8 cellular contexts compared by ENCODE assay signal in the genomic region with DNA sequence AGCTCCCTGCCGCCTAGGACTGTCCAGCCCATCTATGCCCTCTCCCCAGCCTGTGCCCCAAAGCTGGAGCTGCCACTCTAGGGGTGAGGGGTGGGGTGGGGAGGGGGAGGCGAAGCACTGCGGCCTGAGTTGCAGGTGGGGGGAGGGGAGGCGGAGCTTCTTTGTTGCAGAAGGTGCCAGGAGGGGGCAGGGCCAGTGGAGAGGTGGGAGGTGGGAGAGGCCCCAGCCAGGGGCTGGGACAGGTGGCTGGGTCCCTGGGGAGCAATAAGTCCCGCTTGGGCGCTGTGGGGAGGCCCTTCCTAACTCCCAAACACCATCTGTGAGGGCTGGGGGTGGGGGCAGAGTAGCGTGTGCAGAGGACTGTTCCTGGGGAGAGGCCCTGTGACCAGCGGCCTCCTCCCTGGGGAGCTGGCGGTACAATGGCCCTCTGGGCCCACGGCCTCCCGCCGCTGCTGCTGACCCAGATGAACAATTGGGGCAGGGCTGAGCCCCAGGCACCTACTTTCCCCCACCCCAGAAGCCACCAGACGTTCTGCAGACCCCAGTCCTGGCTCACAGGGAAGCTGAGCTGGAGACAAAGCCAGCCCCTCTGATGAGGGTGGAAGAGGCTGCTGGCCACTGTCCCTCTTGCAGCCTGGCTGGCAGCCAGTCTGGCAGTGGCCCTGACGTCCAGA. TPM values are rescaled to one million over a fixed set of nuclear protein-coding genes. Genes with fewer than 3 reads are reported as not detected.
A peak's percentile ranks its signal among the peaks of the same experiment; 100 is the strongest.
DNase-seq lines count a peak whose midpoint lies in the region; FAIRE-seq and TF ChIP-seq lines count a peak whose summit lies in the region.

No MANE protein-coding gene starts in this region.

- H3K4me3 ChIP-seq in SK-N-SH (ENCODE audit: low read depth in 2 of 2, low read length in 1 of 2) (peak overlapping the region in 1 of 2 experiments; percentile 51; a peak in 2 of 4 replicates), kidney (ENCODE audit: low read length in 2 of 2) (no peak overlapping the region)

- H3K9me3 ChIP-seq in SK-N-SH (no peaks in the 10 kb centered on the region), kidney (ENCODE audit: control insufficient read depth in 1 of 2, low read length in 2 of 2) (no peaks in the 10 kb centered on the region)

- POLR2A ChIA-PET in GM10248 (lab: Yijun Ruan, JAX), result interaction anchor here (0.6 to 0.8 kb wide), 3 partner anchors 10 to 402 kb away, joined by 3 to 4 read pairs (median 3); a partner anchor contains a TSS
- POLR2A ChIA-PET in SK-N-SH (lab: Yijun Ruan, JAX), result interaction anchor here (0.6 to 4.6 kb wide), 12 partner anchors 9 to 504 kb away, joined by 3 to 44 read pairs (median 4); a partner anchor contains a TSS

- DNase-seq in GM10248 (ENCODE audit: extremely low spot score) (peak; percentile 80), M059J (ENCODE audit: low read depth) (peak; percentile 65), SK-N-SH (peak; percentile 89), kidney (peak; percentile 79), NCI-H1048 (lab: John Stamatoyannopoulos, UW) (no peak), T1000 (lab: John Stamatoyannopoulos, UW) (no peak), HPDE6-E6E7 (ENCODE audit: extremely low spot score) (no peak)
- DNase-seq in activated T-helper 1 cell treated with anti-CD3 and anti-CD28 coated beads, Interleukin-12 subunit alpha, Interleukin-12 subunit beta, Interleukin-2, Interleukin-4 antibody, amounts not matched to agents 30 ng/mL and 10 ng/mL and 1 ng/mL, durations not matched to agents 14 hours and 24 hours and 36 hours (ENCODE audit: low spot score), result no peak

- H3K4me3 Mint-ChIP-seq in activated T-helper 1 cell treated with anti-CD3 and anti-CD28 coated beads, Interleukin-12 subunit alpha, Interleukin-12 subunit beta, Interleukin-2, Interleukin-4 antibody, amounts not matched to agents 30 ng/mL and 10 ng/mL and 1 ng/mL, durations not matched to agents 14 hours and 24 hours and 36 hours, result no peak overlapping the region

- no peaks in the 10 kb centered on the region for H4K20me1 ChIP-seq in SK-N-SH (ENCODE audit: insufficient read depth)

- H3K4me1 ChIP-seq in SK-N-SH (ENCODE audit: control insufficient read depth in 1 of 2, insufficient read depth in 2 of 2, low read depth in 1 of 2, low read length in 1 of 2), result peaks cover 6 to 65% of the 10 kb centered on the region in 2 experiments; a peak in 3 of 4 replicates
- H3K4me1 ChIP-seq in kidney (ENCODE audit: control insufficient read depth in 1 of 2, insufficient read depth in 1 of 2, low read depth in 1 of 2, low read length in 2 of 2), result peaks cover 0 to 24% of the 10 kb centered on the region in 2 donors

- peak in 1 of 2 experiments; percentile 72; a peak in 1 of 4 replicates for TF ChIP-seq EP300 in SK-N-SH (IDR thresholded peaks at IDR 0.05; ENCODE audit: borderline replicate concordance in 1 of 2, low read depth in 1 of 2, low read length in 1 of 2)

- CTCF ChIA-PET in GM10248 (lab: Yijun Ruan, JAX) (interaction anchor here (0.8 to 2.1 kb wide), 10 partner anchors 12 to 129 kb away, joined by 3 to 6 read pairs (median 4); a partner anchor contains a TSS), SK-N-SH (lab: Yijun Ruan, JAX) (interaction anchor here (0.8 to 3.6 kb wide), 11 partner anchors 9 to 46 kb away, joined by 3 to 32 read pairs (median 5); a partner anchor contains a TSS)

- no peaks in the 10 kb centered on the region for H3K36me3 Mint-ChIP-seq in activated T-helper 1 cell treated with anti-CD3 and anti-CD28 coated beads, Interleukin-12 subunit alpha, Interleukin-12 subunit beta, Interleukin-2, Interleukin-4 antibody, amounts not matched to agents 30 ng/mL and 10 ng/mL and 1 ng/mL, durations not matched to agents 14 hours and 24 hours and 36 hours (ENCODE audit: low read depth)

- FAIRE-seq in kidney (lab: Jason Lieb, UNC), result no peak

- no peaks in the 10 kb centered on the region for H3K9me2 ChIP-seq in SK-N-SH

- 33% methylated on average over 7 of the region's 14 CpGs for WGBS in SK-N-SH (ENCODE audit: low lambda C conversion rate)

- H3F3A ChIP-seq in SK-N-SH (replicated peaks; ENCODE audit: insufficient read depth), result peaks cover 13% of the 10 kb centered on the region

- H3K27me3 Mint-ChIP-seq in activated T-helper 1 cell treated with anti-CD3 and anti-CD28 coated beads, Interleukin-12 subunit alpha, Interleukin-12 subunit beta, Interleukin-2, Interleukin-4 antibody, amounts not matched to agents 30 ng/mL and 10 ng/mL and 1 ng/mL, durations not matched to agents 14 hours and 24 hours and 36 hours (ENCODE audit: insufficient read depth), result peaks cover 30% of the 10 kb centered on the region

- H3K36me3 ChIP-seq in SK-N-SH (replicated peaks in 1 of 2; ENCODE audit: control insufficient read depth in 1 of 2, insufficient read depth in 2 of 2, low read length in 1 of 2) (no peaks in the 10 kb centered on the region), kidney (ENCODE audit: control insufficient read depth in 1 of 2, insufficient read depth in 2 of 2, low read length in 2 of 2) (no peaks in the 10 kb centered on the region)

- no peak for TF ChIP-seq CTCF in GM10248 (IDR thresholded peaks at IDR 0.05; ENCODE audit: control extremely low read depth, extremely low read depth, low read depth, missing control alignments)
- TF ChIP-seq CTCF in SK-N-SH (IDR thresholded peaks at IDR 0.05), result no peak
- no peak for TF ChIP-seq CTCF in kidney (IDR thresholded peaks at IDR 0.05; ENCODE audit: borderline replicate concordance, extremely low read depth, insufficient read depth)

- 0 out of 2 replicates have a peak, but pooled peaks cover 2% of the 10 kb centered on the region for H3K79me2 ChIP-seq in SK-N-SH (ENCODE audit: insufficient read depth)

- H3K27me3 ChIP-seq in SK-N-SH (ENCODE audit: insufficient read depth), result no peaks in the 10 kb centered on the region

- no peaks in the 10 kb centered on the region for H3K9me3 Mint-ChIP-seq in activated T-helper 1 cell treated with anti-CD3 and anti-CD28 coated beads, Interleukin-12 subunit alpha, Interleukin-12 subunit beta, Interleukin-2, Interleukin-4 antibody, amounts not matched to agents 30 ng/mL and 10 ng/mL and 1 ng/mL, durations not matched to agents 14 hours and 24 hours and 36 hours

- H3K9ac ChIP-seq in SK-N-SH (no peak overlapping the region), kidney (ENCODE audit: low read length in 2 of 2) (no peak overlapping the region)

- H3K4me1 Mint-ChIP-seq in activated T-helper 1 cell treated with anti-CD3 and anti-CD28 coated beads, Interleukin-12 subunit alpha, Interleukin-12 subunit beta, Interleukin-2, Interleukin-4 antibody, amounts not matched to agents 30 ng/mL and 10 ng/mL and 1 ng/mL, durations not matched to agents 14 hours and 24 hours and 36 hours (ENCODE audit: low read depth), result peaks cover 4% of the 10 kb centered on the region

- intact Hi-C loops in kidney (cut with DNase I), result no loop called here
- intact Hi-C loops in activated T-helper 1 cell treated with anti-CD3 and anti-CD28 coated beads, Interleukin-12 subunit alpha, Interleukin-12 subunit beta, Interleukin-2, Interleukin-4 antibody, amounts not matched to agents 30 ng/mL and 10 ng/mL and 1 ng/mL, durations not matched to agents 14 hours and 24 hours and 36 hours (cut with micrococcal nuclease), result no loop called here

- H3K27ac ChIP-seq in SK-N-SH (ENCODE audit: low read depth in 2 of 2, low read length in 1 of 2) (peak overlapping the region in 1 of 2 experiments; percentile 97; a peak in 2 of 4 replicates), kidney (ENCODE audit: low read depth in 2 of 2, low read length in 2 of 2) (no peak overlapping the region)

- peak overlapping the region; percentile 87 for H3K4me2 ChIP-seq in SK-N-SH

- no peak overlapping the region for H2AFZ ChIP-seq in SK-N-SH (ENCODE audit: low read depth)

- no peak for TF ChIP-seq RAD21 in SK-N-SH (IDR thresholded peaks at IDR 0.05; ENCODE audit: low read length)

- no peak overlapping the region for H3K27ac Mint-ChIP-seq in activated T-helper 1 cell treated with anti-CD3 and anti-CD28 coated beads, Interleukin-12 subunit alpha, Interleukin-12 subunit beta, Interleukin-2, Interleukin-4 antibody, amounts not matched to agents 30 ng/mL and 10 ng/mL and 1 ng/mL, durations not matched to agents 14 hours and 24 hours and 36 hours

RNA-seq across cellular contexts. Expression of a gene that starts 2.2 kb away (rescaled TPM):
- total RNA-seq in M059J (2014; rRNA removed; shearing (Covaris generic)), result 0.44 TPM in 1 of 2 replicates, not detected in the other
- polyA plus RNA-seq in SK-N-SH (2012; rRNA removed), result 0.26 and 0.28 TPM in 2 replicates
- polyA plus RNA-seq in SK-N-SH (2012; cell fraction: cytosol; rRNA removed), result 0.10 and 0.29 TPM in 2 replicates
- 0.56 and 1.4 TPM in 2 replicates for polyA plus RNA-seq in SK-N-SH (2012; cell fraction: nucleus; rRNA removed)
- total RNA-seq in kidney, result 0.28 TPM
- not detected for polyA plus RNA-seq in kidney (ENCODE audit: insufficient read depth, low read depth, low replicate concordance)
- 0.10 TPM in 1 of 2 replicates, not detected in the other for total RNA-seq in activated T-helper 1 cell treated with anti-CD3 and anti-CD28 coated beads, Interleukin-12 subunit alpha, Interleukin-12 subunit beta, Interleukin-2, Interleukin-4 antibody, amounts not matched to agents 30 ng/mL and 10 ng/mL and 1 ng/mL, durations not matched to agents 14 hours and 24 hours and 36 hours

RNA-seq across cellular contexts. Expression of a gene that starts 6.1 kb away (rescaled TPM):
- total RNA-seq in M059J (2014; rRNA removed; shearing (Covaris generic)), result 14.8 and 19.2 TPM in 2 replicates
- polyA plus RNA-seq in SK-N-SH (2012; rRNA removed), result 5.6 and 6.7 TPM in 2 replicates
- polyA plus RNA-seq in SK-N-SH (2012; cell fraction: cytosol; rRNA removed), result 2.7 and 3.9 TPM in 2 replicates
- polyA plus RNA-seq in SK-N-SH (2012; cell fraction: nucleus; rRNA removed), result 18.3 and 20.6 TPM in 2 replicates
- total RNA-seq in kidney, result 25.7 TPM
- polyA plus RNA-seq in kidney (ENCODE audit: insufficient read depth, low read depth, low replicate concordance), result 23.9 TPM
- total RNA-seq in activated T-helper 1 cell treated with anti-CD3 and anti-CD28 coated beads, Interleukin-12 subunit alpha, Interleukin-12 subunit beta, Interleukin-2, Interleukin-4 antibody, amounts not matched to agents 30 ng/mL and 10 ng/mL and 1 ng/mL, durations not matched to agents 14 hours and 24 hours and 36 hours, result 19.6 and 24.6 TPM in 2 replicates

RNA-seq across cellular contexts. Expression of a gene that starts 9.0 kb away (rescaled TPM):
- 22.6 and 22.8 TPM in 2 replicates for total RNA-seq in M059J (2014; rRNA removed; shearing (Covaris generic))
- polyA plus RNA-seq in SK-N-SH (2012; rRNA removed), result 15.6 and 16.5 TPM in 2 replicates
- polyA plus RNA-seq in SK-N-SH (2012; cell fraction: cytosol; rRNA removed), result 4.8 and 8.5 TPM in 2 replicates
- 58.5 and 87.2 TPM in 2 replicates for polyA plus RNA-seq in SK-N-SH (2012; cell fraction: nucleus; rRNA removed)
- 1.4 TPM for total RNA-seq in kidney
- 1.7 TPM for polyA plus RNA-seq in kidney (ENCODE audit: insufficient read depth, low read depth, low replicate concordance)
- 41.0 and 43.9 TPM in 2 replicates for total RNA-seq in activated T-helper 1 cell treated with anti-CD3 and anti-CD28 coated beads, Interleukin-12 subunit alpha, Interleukin-12 subunit beta, Interleukin-2, Interleukin-4 antibody, amounts not matched to agents 30 ng/mL and 10 ng/mL and 1 ng/mL, durations not matched to agents 14 hours and 24 hours and 36 hours

RNA-seq across cellular contexts. Expression of a gene that starts 39.6 kb away (rescaled TPM):
- total RNA-seq in M059J (2014; rRNA removed; shearing (Covaris generic)), result 34.3 and 53.2 TPM in 2 replicates
- polyA plus RNA-seq in SK-N-SH (2012; rRNA removed) (3.8 and 4.6 TPM in 2 replicates), kidney (ENCODE audit: insufficient read depth, low read depth, low replicate concordance) (0.77 TPM)
- polyA plus RNA-seq in SK-N-SH (2012; cell fraction: cytosol; rRNA removed), result 2.5 and 3.5 TPM in 2 replicates
- 10.2 and 14.5 TPM in 2 replicates for polyA plus RNA-seq in SK-N-SH (2012; cell fraction: nucleus; rRNA removed)
- total RNA-seq in kidney, result 2.9 TPM
- total RNA-seq in activated T-helper 1 cell treated with anti-CD3 and anti-CD28 coated beads, Interleukin-12 subunit alpha, Interleukin-12 subunit beta, Interleukin-2, Interleukin-4 antibody, amounts not matched to agents 30 ng/mL and 10 ng/mL and 1 ng/mL, durations not matched to agents 14 hours and 24 hours and 36 hours, result 45.3 and 46.7 TPM in 2 replicates

RNA-seq across cellular contexts. Expression of a gene that starts 44.9 kb away (rescaled TPM):
- total RNA-seq in M059J (2014; rRNA removed; shearing (Covaris generic)), result 80.0 and 81.3 TPM in 2 replicates
- polyA plus RNA-seq in SK-N-SH (2012; rRNA removed) (30.2 and 80.1 TPM in 2 replicates), kidney (ENCODE audit: insufficient read depth, low read depth, low replicate concordance) (520 TPM)
- 61.1 and 88.7 TPM in 2 replicates for polyA plus RNA-seq in SK-N-SH (2012; cell fraction: cytosol; rRNA removed)
- 73.3 and 99.4 TPM in 2 replicates for polyA plus RNA-seq in SK-N-SH (2012; cell fraction: nucleus; rRNA removed)
- 303 TPM for total RNA-seq in kidney
- 117 and 119 TPM in 2 replicates for total RNA-seq in activated T-helper 1 cell treated with anti-CD3 and anti-CD28 coated beads, Interleukin-12 subunit alpha, Interleukin-12 subunit beta, Interleukin-2, Interleukin-4 antibody, amounts not matched to agents 30 ng/mL and 10 ng/mL and 1 ng/mL, durations not matched to agents 14 hours and 24 hours and 36 hours

Comparison
In these comparisons a context has a peak if more than half of its experiments do, and no peak if none do; other contexts are left out.
1. DNase-seq: peak in GM10248 (single experiment), M059J (single experiment), SK-N-SH (single experiment) and kidney (single experiment); none in NCI-H1048 (single experiment), T1000 (single experiment), HPDE6-E6E7 (single experiment) and activated T-helper 1 cell treated with anti-CD3 and anti-CD28 coated beads, Interleukin-12 subunit alpha, Interleukin-12 subunit beta, Interleukin-2, Interleukin-4 antibody, amounts not matched to agents 30 ng/mL and 10 ng/mL and 1 ng/mL, durations not matched to agents 14 hours and 24 hours and 36 hours (single experiment).